8 cellular contexts compared by ENCODE assay signal in the genomic region with DNA sequence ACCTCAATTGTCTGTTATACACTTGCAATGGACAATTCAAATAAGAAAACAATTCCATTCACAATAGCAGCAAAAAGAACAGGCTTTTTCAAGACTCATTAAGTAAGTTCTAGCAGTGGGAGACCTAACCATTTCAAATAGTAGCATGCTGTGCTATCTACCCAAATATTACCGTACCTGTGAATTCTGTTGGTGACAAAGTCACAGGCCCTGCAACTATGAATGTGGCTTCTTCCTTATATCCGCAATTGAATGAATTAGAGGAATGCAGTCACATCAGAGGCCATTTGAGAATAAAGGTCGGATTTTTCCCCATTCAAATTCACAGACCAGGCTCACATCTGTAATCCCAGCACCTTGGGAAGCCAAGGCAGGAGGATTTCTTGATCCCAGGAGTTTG. TPM values are rescaled to one million over a fixed set of nuclear protein-coding genes. Genes with fewer than 3 reads are reported as not detected.
DNase-seq lines count a peak whose midpoint lies in the region; ATAC-seq and TF ChIP-seq lines count a peak whose summit lies in the region.

No MANE protein-coding gene starts in this region.

- peak overlapping the region; percentile 80 for H3K4me3 Mint-ChIP-seq in activated T-cell treated with anti-CD3 and anti-CD28 coated beads, Interleukin-2, amount 50 U/mL, for 4 hours

- H3K27me3 Mint-ChIP-seq in activated T-cell treated with anti-CD3 and anti-CD28 coated beads, Interleukin-2, amount 50 U/mL, for 4 hours (ENCODE audit: low read depth) = no peaks in the 10 kb centered on the region

- peaks cover 19% of the 10 kb centered on the region for H3K4me1 ChIP-seq in hepatocyte (ENCODE audit: insufficient read depth)
- peaks cover 23% of the 10 kb centered on the region for H3K4me1 ChIP-seq in testis

- H4K20me1 ChIP-seq in hepatocyte (ENCODE audit: insufficient read depth, poor library complexity, severe bottlenecking) = no peaks in the 10 kb centered on the region

- no peak for DNase-seq in activated T-cell treated with anti-CD3 and anti-CD28 coated beads, Interleukin-2, amount 50 U/mL, for 4 hours
- DNase-seq in activated T-cell treated with anti-CD3 and anti-CD28 coated beads, Interleukin-2, amount 50 U/mL, for 48 hours = no peak
- no peak for DNase-seq in SK-N-MC (ENCODE audit: low read depth, low spot score)
- DNase-seq in hepatocyte (ENCODE audit: low spot score) = no peak
- DNase-seq in testis = no peak
- no peak for DNase-seq in stimulated activated CD4-positive, alpha-beta T cell treated with anti-CD3 and anti-CD28 coated beads, Interleukin-4, amount 100 ng/mL, for 24 hours
- DNase-seq in epidermal melanocyte (ENCODE audit: insufficient read length, low spot score) = no peak
- DNase-seq in HCEC 1CT = no peak

- H3K36me3 Mint-ChIP-seq in activated T-cell treated with anti-CD3 and anti-CD28 coated beads, Interleukin-2, amount 50 U/mL, for 4 hours (ENCODE audit: insufficient read depth) = no peaks in the 10 kb centered on the region

- no peaks in the 10 kb centered on the region for H3K9me2 ChIP-seq in hepatocyte (replicated peaks; ENCODE audit: insufficient read depth)

- H3K27me3 ChIP-seq in hepatocyte (no peaks in the 10 kb centered on the region), testis (no peaks in the 10 kb centered on the region)

- H2AFZ ChIP-seq in hepatocyte = peak overlapping the region; percentile 90

- H3K27ac ChIP-seq in SK-N-MC (peak overlapping the region; percentile 92), hepatocyte (peak overlapping the region; percentile 87), testis (peak overlapping the region; percentile 80 to 88)

- no peak for TF ChIP-seq POLR2A in testis (IDR thresholded peaks at IDR 0.05)

- peak overlapping the region; percentile 87 for H3K4me3 ChIP-seq in SK-N-MC
- H3K4me3 ChIP-seq in hepatocyte = peak overlapping the region; percentile 82
- H3K4me3 ChIP-seq in testis = peak overlapping the region; percentile 57 to 78

- peaks cover 32% of the 10 kb centered on the region for H3K4me1 Mint-ChIP-seq in activated T-cell treated with anti-CD3 and anti-CD28 coated beads, Interleukin-2, amount 50 U/mL, for 4 hours (ENCODE audit: low read depth)

- intact Hi-C loops in testis (cut with DNase I; ENCODE audit: low total_unique reads) = no loop called here

- peaks cover 26% of the 10 kb centered on the region for H3K79me2 ChIP-seq in hepatocyte

- H3K36me3 ChIP-seq in SK-N-MC (ENCODE audit: insufficient read depth, low read length) = peaks cover 25% of the 10 kb centered on the region
- H3K36me3 ChIP-seq in hepatocyte (replicated peaks; ENCODE audit: insufficient read depth, low read depth) = no peaks in the 10 kb centered on the region
- no peaks in the 10 kb centered on the region for H3K36me3 ChIP-seq in testis (ENCODE audit: low read depth, missing control alignments)

- no peaks in the 10 kb centered on the region for H3K9me3 Mint-ChIP-seq in activated T-cell treated with anti-CD3 and anti-CD28 coated beads, Interleukin-2, amount 50 U/mL, for 4 hours

- TF ChIP-seq CTCF in hepatocyte (IDR thresholded peaks at IDR 0.05; ENCODE audit: poor library complexity) (no peak), testis (IDR thresholded peaks at IDR 0.05) (no peak)

- H3K9ac ChIP-seq in SK-N-MC (ENCODE audit: insufficient read length) = peak overlapping the region; percentile 83

- no peak for ATAC-seq in activated T-cell treated with anti-CD3 and anti-CD28 coated beads, Interleukin-2, amount 50 U/mL, for 4 hours

- no peaks in the 10 kb centered on the region; the same call in 1 of the 2 replicates for H3K9me3 ChIP-seq in SK-N-MC (ENCODE audit: low read depth, low read length)
- H3K9me3 ChIP-seq in hepatocyte (ENCODE audit: low read depth) = no peaks in the 10 kb centered on the region
- no peaks in the 10 kb centered on the region for H3K9me3 ChIP-seq in testis

- 32% methylated on average over 3 of the region's 3 CpGs for WGBS in hepatocyte (ENCODE audit: low lambda C conversion rate, missing lambda C conversion rate)
- WGBS in testis, 2 donors = 2 to 16% methylated on average over 3 of the region's 3 CpGs

- H3K4me2 ChIP-seq in hepatocyte = peak overlapping the region; percentile 93

RNA-seq across cellular contexts. Expression of a gene that starts 0.8 kb away (rescaled TPM):
- 10 to 100 TPM; 46.1 to 78.9 (median 52.7) TPM for total RNA-seq in activated T-cell treated with anti-CD3 and anti-CD28 coated beads, Interleukin-2, amount 50 U/mL, for 4 hours
- total RNA-seq in hepatocyte = 168 and 227 TPM in 2 replicates
- 543 and 611 TPM in 2 replicates for polyA plus RNA-seq in hepatocyte
- 100 to 1,000 TPM in 1 of 2 donors, 10 to 100 TPM in 1; 87.5 to 107 TPM for total RNA-seq in testis
- 79.2 TPM for polyA plus RNA-seq in testis (ENCODE audit: insufficient read depth, low read depth, low replicate concordance)

RNA-seq across cellular contexts. Expression of a gene that starts 5.5 kb away (rescaled TPM):
- 10 to 100 TPM; 16.9 to 19.1 (median 17.8) TPM for total RNA-seq in activated T-cell treated with anti-CD3 and anti-CD28 coated beads, Interleukin-2, amount 50 U/mL, for 4 hours
- total RNA-seq in hepatocyte = 29.4 and 54.5 TPM in 2 replicates
- polyA plus RNA-seq in hepatocyte = 80.5 and 107 TPM in 2 replicates
- 10 to 100 TPM; 52.2 to 56.1 TPM for total RNA-seq in testis
- 33.2 TPM for polyA plus RNA-seq in testis (ENCODE audit: insufficient read depth, low read depth, low replicate concordance)

RNA-seq across cellular contexts. Expression of a gene that starts 14.4 kb away (rescaled TPM):
- total RNA-seq in activated T-cell treated with anti-CD3 and anti-CD28 coated beads, Interleukin-2, amount 50 U/mL, for 4 hours = 10 to 100 TPM; 33.4 to 39.1 (median 34.0) TPM
- total RNA-seq in hepatocyte (130 and 133 TPM in 2 replicates), testis (100 to 1,000 TPM; 261 to 265 TPM)
- polyA plus RNA-seq in hepatocyte (205 and 229 TPM in 2 replicates), testis (ENCODE audit: insufficient read depth, low read depth, low replicate concordance) (121 TPM)

RNA-seq across cellular contexts. Expression of a gene that starts 25.9 kb away (rescaled TPM):
- 100 to 1,000 TPM; 124 to 136 (median 128) TPM for total RNA-seq in activated T-cell treated with anti-CD3 and anti-CD28 coated beads, Interleukin-2, amount 50 U/mL, for 4 hours
- total RNA-seq in hepatocyte (80.0 and 88.1 TPM in 2 replicates), testis (100 to 1,000 TPM; 108 to 119 TPM)
- polyA plus RNA-seq in hepatocyte (126 and 144 TPM in 2 replicates), testis (ENCODE audit: insufficient read depth, low read depth, low replicate concordance) (161 TPM)

RNA-seq across cellular contexts. Expression of a gene that starts 29.2 kb away (rescaled TPM):
- total RNA-seq in activated T-cell treated with anti-CD3 and anti-CD28 coated beads, Interleukin-2, amount 50 U/mL, for 4 hours = 10 to 100 TPM; 28.2 to 31.3 (median 28.8) TPM
- total RNA-seq in hepatocyte = 39.9 and 47.3 TPM in 2 replicates
- 72.8 and 81.0 TPM in 2 replicates for polyA plus RNA-seq in hepatocyte
- 100 to 1,000 TPM; 166 to 186 TPM for total RNA-seq in testis
- 61.7 TPM for polyA plus RNA-seq in testis (ENCODE audit: insufficient read depth, low read depth, low replicate concordance)
